In genomic region chr21:42540396-42540795, GRCh38 we compare ENCODE assay signal across 22 cellular contexts. TPM values are rescaled to one million over a fixed set of nuclear protein-coding genes. Genes with fewer than 3 reads are reported as not detected.
DNase-seq lines count a peak whose midpoint lies in the region; ATAC-seq, FAIRE-seq and TF ChIP-seq lines count a peak whose summit lies in the region.
"Had no signal": no experiment of that assay in that cellular context is flagged by ENCODE, and none has a peak within 500 bp of the region (broad histone marks: within the 10 kb centered on the region; RNA-seq: fewer than 3 reads in every experiment).

No MANE protein-coding gene starts in this region.

- no peak overlapping the region for H2BK12ac ChIP-seq in neuronal stem cell (ENCODE audit: low read length)

- peak overlapping the region; percentile 4 for H3K18ac ChIP-seq in neuronal stem cell (ENCODE audit: low read length)

- no peak overlapping the region for H3K4me3 Mint-ChIP-seq in activated CD4-positive, alpha-beta memory T cell treated with anti-CD3 and anti-CD28 coated beads for 36 hours
- H3K4me3 Mint-ChIP-seq: CD14-positive monocyte had no signal

- POLR2A ChIA-PET in K562 (lab: Yijun Ruan, JAX) = interaction anchor here (0.7 to 2.0 kb wide), 2 partner anchors 14 to 113 kb away, joined by 3 to 7 read pairs; partner anchors contain the start of gene PDE9A
- POLR2A ChIA-PET in activated CD4-positive, alpha-beta memory T cell treated with anti-CD3 and anti-CD28 coated beads for 36 hours (lab: Charles Lee) = interaction anchor here (0.6 kb wide), 1 partner anchor 145 kb away, joined by 4 read pairs; no protein-coding TSS in a partner anchor

- peak overlapping the region; percentile 17 for H2AK5ac ChIP-seq in neuronal stem cell (ENCODE audit: low read depth, low read length)

- no peak overlapping the region for H3K27ac Mint-ChIP-seq in activated CD4-positive, alpha-beta memory T cell treated with anti-CD3 and anti-CD28 coated beads for 36 hours

- no peak overlapping the region for H4K8ac ChIP-seq in neuronal stem cell (ENCODE audit: low read depth, low read length)

- H3K9me3 Mint-ChIP-seq in activated CD4-positive, alpha-beta memory T cell treated with anti-CD3 and anti-CD28 coated beads for 36 hours = no peaks in the 10 kb centered on the region

- H4K20me1 ChIP-seq in K562 (replicated peaks; ENCODE audit: control insufficient read depth, insufficient read depth, low read length) = 0 out of 2 replicates have a peak, but pooled peaks cover 3% of the 10 kb centered on the region

- H3K4me1 ChIP-seq in left ventricle myocardium inferior (peaks cover 5% of the 10 kb centered on the region), K562 (replicated peaks in 1 of 2; ENCODE audit: control insufficient read depth in 2 of 2, insufficient read depth in 2 of 2, low read length in 2 of 2) (peaks cover 27 to 32% of the 10 kb centered on the region in 2 experiments), neuronal stem cell (ENCODE audit: control insufficient read depth in 2 of 2, insufficient read depth in 1 of 2, low read depth in 1 of 2, low read length in 2 of 2) (no peaks in the 10 kb centered on the region)

- H3K36me3 Mint-ChIP-seq in activated CD4-positive, alpha-beta memory T cell treated with anti-CD3 and anti-CD28 coated beads for 36 hours = peaks cover 36% of the 10 kb centered on the region

- in situ Hi-C loops in K562 (cut with MboI) = no loop called here

- H3K9ac ChIP-seq in K562 (ENCODE audit: insufficient read depth in 1 of 2, low read depth in 2 of 2, low read length in 2 of 2) = no peak overlapping the region
- no peak overlapping the region for H3K9ac ChIP-seq in neuronal stem cell (ENCODE audit: low read depth, low read length, poor library complexity)

- H3K79me2 ChIP-seq in K562 (ENCODE audit: control insufficient read depth, insufficient read depth, low read length) = no peaks in the 10 kb centered on the region

- no peak overlapping the region for H2BK120ac ChIP-seq in neuronal stem cell (ENCODE audit: low read depth, low read length)

- 58% methylated on average over 8 of the region's 8 CpGs for WGBS in K562 (ENCODE audit: insufficient coverage, low coverage, missing lambda C conversion rate)
- WGBS in neuronal stem cell (ENCODE audit: extremely low coverage in 2 of 2, insufficient read length in 2 of 2, insufficient replicate concordance in 1 of 2), 2 donors = no CpG with 5 or more reads among the region's 8 CpGs

- H3K27me3 ChIP-seq in left ventricle myocardium inferior (ENCODE audit: low read depth) (no peaks in the 10 kb centered on the region), K562 (ENCODE audit: control insufficient read depth in 2 of 2, insufficient read depth in 2 of 2, low read length in 2 of 2) (peaks cover 20 to 35% of the 10 kb centered on the region in 2 experiments; a peak in 4 of 5 replicates), neuronal stem cell (ENCODE audit: control insufficient read depth in 3 of 3, insufficient read depth in 3 of 3, low read depth in 1 of 3, low read length in 3 of 3) (peaks cover 0 to 5% (median 0%) of the 10 kb centered on the region in 3 experiments)

- intact Hi-C loops in left cardiac atrium (cut with DNase I) (no loop called here), left ventricle myocardium inferior (cut with micrococcal nuclease) (no loop called here), K562 (cut with micrococcal nuclease) (loop anchor here (1.0 to 5.0 kb wide), 3 partner anchors 34 to 78 kb away; no protein-coding TSS in a partner anchor)
- intact Hi-C loops in activated CD4-positive, alpha-beta memory T cell treated with anti-CD3 and anti-CD28 coated beads for 36 hours (cut with micrococcal nuclease) = no loop called here

- H3K9me1 ChIP-seq in K562 (ENCODE audit: control insufficient read depth, insufficient read depth, low read length) = no peaks in the 10 kb centered on the region

- TF ChIP-seq RAD21 in K562 (CRISPR knock-in tag; conservative IDR thresholded peaks at IDR 0.05 in 1 of 2, IDR thresholded peaks at IDR 0.05 in 1 of 2) = no peak

- DNase-seq in left cardiac atrium = peak; percentile 16
- DNase-seq in left ventricle myocardium inferior = no peak
- DNase-seq in K562 (ENCODE audit: extremely low read depth in 1 of 4, low spot score in 3 of 4) = no peak
- DNase-seq in neuronal stem cell (ENCODE audit: low spot score) = no peak
- no peak for DNase-seq in activated CD4-positive, alpha-beta T cell treated with anti-CD3 and anti-CD28 coated beads for 4 hours
- DNase-seq in DMS79 treated with DMSO at 0.1 percent for 48 hours (lab: John Stamatoyannopoulos, UW) = no peak
- DNase-seq in activated CD4-positive, alpha-beta memory T cell treated with anti-CD3 and anti-CD28 coated beads for 36 hours = no peak
- DNase-seq: AML-193, GDM1, IMR-90, NCI-H1105 treated with DMSO at 0.1 percent for 48 hours, NCI-H2081, NCI-H2171, NCI-H446, NCI-H526 had no signal

- no peaks in the 10 kb centered on the region for H3K79me1 ChIP-seq in neuronal stem cell (ENCODE audit: low read depth, low read length)

- TF ChIP-seq CTCF in left ventricle myocardium inferior (IDR thresholded peaks at IDR 0.05; ENCODE audit: borderline replicate concordance) (no peak), K562 (IDR thresholded peaks at IDR 0.05 in 2 of 3, conservative IDR thresholded peaks at IDR 0.05 in 1 of 3; ENCODE audit: insufficient read depth in 2 of 3, low read depth in 1 of 3, low read length in 3 of 3) (no peak)

- no peak for TF ChIP-seq EP300 in K562 (IDR thresholded peaks at IDR 0.05; ENCODE audit: low read length)

- H3K4me2 ChIP-seq in K562 (ENCODE audit: insufficient read depth, low read length) (peak overlapping the region; percentile 23; the same call in 1 of the 2 replicates), neuronal stem cell (ENCODE audit: insufficient read depth, low read length, poor library complexity, severe bottlenecking) (no peak overlapping the region)

- no peak overlapping the region for H3K4me3 ChIP-seq in left ventricle myocardium inferior
- no peak overlapping the region for H3K4me3 ChIP-seq in K562
- no peak overlapping the region for H3K4me3 ChIP-seq in neuronal stem cell (ENCODE audit: low read length in 2 of 2)

- H4K91ac ChIP-seq in neuronal stem cell (ENCODE audit: low read depth, low read length, poor library complexity) = no peak overlapping the region

- no peak overlapping the region for H3K4ac ChIP-seq in neuronal stem cell (ENCODE audit: low read length)

- H3K27me3 Mint-ChIP-seq in activated CD4-positive, alpha-beta memory T cell treated with anti-CD3 and anti-CD28 coated beads for 36 hours = no peaks in the 10 kb centered on the region

- no peak overlapping the region for H3K27ac ChIP-seq in left ventricle myocardium inferior (replicated peaks)
- no peak overlapping the region for H3K27ac ChIP-seq in K562 (ENCODE audit: extremely low read depth, low read depth, low read length)
- no peak overlapping the region for H3K27ac ChIP-seq in neuronal stem cell (replicated peaks; ENCODE audit: low read length)

- peaks cover 4% of the 10 kb centered on the region for H3K4me1 Mint-ChIP-seq in activated CD4-positive, alpha-beta memory T cell treated with anti-CD3 and anti-CD28 coated beads for 36 hours (ENCODE audit: low read depth)
- H3K4me1 Mint-ChIP-seq: CD14-positive monocyte had no signal

- CTCF ChIA-PET in K562 (lab: Yijun Ruan, JAX; ENCODE audit: low intra/inter-chr PET ratio) = interaction anchor here (0.6 to 2.0 kb wide), 3 partner anchors 34 to 277 kb away, joined by 3 to 17 read pairs (median 8); no protein-coding TSS in a partner anchor
- CTCF ChIA-PET in activated CD4-positive, alpha-beta memory T cell treated with anti-CD3 and anti-CD28 coated beads for 36 hours (lab: Charles Lee) = interaction anchor here (1.4 kb wide), 1 partner anchor 159 kb away, joined by 3 read pairs; no protein-coding TSS in a partner anchor

- ATAC-seq in left cardiac atrium = no peak
- no peak for ATAC-seq in K562
- ATAC-seq: Right ventricle myocardium inferior had no signal

- H2AFZ ChIP-seq in K562 (ENCODE audit: low read depth, low read length) (peak overlapping the region; percentile 23; the same call in 1 of the 2 replicates), neuronal stem cell (ENCODE audit: low read length) (no peak overlapping the region)

- H3K23ac ChIP-seq in neuronal stem cell (ENCODE audit: low read depth, low read length, poor library complexity) = no peak overlapping the region

- TF ChIP-seq POLR2A in K562 (conservative IDR thresholded peaks at IDR 0.05) = no peak

- peaks cover 27% of the 10 kb centered on the region for H3K36me3 ChIP-seq in left ventricle myocardium inferior
- H3K36me3 ChIP-seq in K562 (ENCODE audit: control insufficient read depth, insufficient read depth, low read length) = no peaks in the 10 kb centered on the region
- H3K36me3 ChIP-seq in neuronal stem cell (replicated peaks in 1 of 2; ENCODE audit: control insufficient read depth in 2 of 2, insufficient read depth in 2 of 2, low read length in 2 of 2) = no peaks in the 10 kb centered on the region

- no peaks in the 10 kb centered on the region for H3K9me3 ChIP-seq in left ventricle myocardium inferior (replicated peaks)
- no peaks in the 10 kb centered on the region for H3K9me3 ChIP-seq in K562 (replicated peaks; ENCODE audit: control insufficient read depth, insufficient read depth, low read depth, low read length)
- no peaks in the 10 kb centered on the region for H3K9me3 ChIP-seq in neuronal stem cell (replicated peaks in 1 of 2; ENCODE audit: control insufficient read depth in 2 of 2, insufficient read depth in 1 of 2, low read depth in 1 of 2, low read length in 2 of 2)

- H2BK15ac ChIP-seq in neuronal stem cell (ENCODE audit: low read length) = no peak overlapping the region

- H2BK5ac ChIP-seq in neuronal stem cell (ENCODE audit: low read length) = no peak overlapping the region

- FAIRE-seq in K562 (lab: Jason Lieb, UNC) = no peak
- FAIRE-seq: HTR-8/SVneo, RCC 7860 had no signal

- H3K14ac ChIP-seq in neuronal stem cell (ENCODE audit: low read length) = no peak overlapping the region

- no TSS peak for BruUV-seq in K562 (replicated peaks; lab: Mats Ljungman, UMichigan)

RNA-seq across cellular contexts. Expression of gene SLC37A1, which starts 26.7 kb away (rescaled TPM):
- total RNA-seq in left cardiac atrium = 1 to 10 TPM; 1.9 to 3.7 TPM
- 3.8 TPM for total RNA-seq in left ventricle myocardium inferior
- total RNA-seq in K562 (2011; cell fraction: chromatin; rRNA removed; ENCODE audit: low replicate concordance) = 4.6 and 9.1 TPM in 2 replicates
- 5.5 and 5.9 TPM in 2 replicates for total RNA-seq in K562 (2011; cell fraction: nucleolus; rRNA removed)
- total RNA-seq in K562 (2011; cell fraction: nucleoplasm; rRNA removed) = 5.6 and 6.5 TPM in 2 replicates
- total RNA-seq in K562 (2014; rRNA removed) = 0.33 and 1.4 TPM in 2 replicates
- 0.10 and 0.15 TPM in 2 replicates for total RNA-seq in K562 (2014; rRNA removed; fragmentation: Illumina TruSeq; extraction: Trizol)
- total RNA-seq in K562 (2015; rRNA removed; fragmentation: Illumina TruSeq; extraction: Trizol) = 0.40 and 0.79 TPM in 2 replicates
- 0.40 and 0.60 TPM in 2 replicates for total RNA-seq in K562 (2021)
- 3.4 and 4.5 TPM in 2 replicates for polyA plus RNA-seq in K562 (2011; rRNA removed)
- polyA plus RNA-seq in K562 (2011; cell fraction: cytosol; rRNA removed) = 2.8 and 3.2 TPM in 2 replicates
- 10.8 and 11.2 TPM in 2 replicates for polyA plus RNA-seq in K562 (2011; cell fraction: nucleus; rRNA removed)
- 0.43 and 1.8 TPM in 2 replicates for polyA plus RNA-seq in K562 (2012)
- 0.45 and 0.65 TPM in 2 replicates for polyA plus RNA-seq in K562 (2014; fragmentation: Illumina TruSeq; extraction: Trizol)
- polyA plus RNA-seq in K562 (2014; fragmentation: Nextera tagmentation; extraction: Ambion mirVana) = under 1 TPM; 0.06 to 0.20 TPM
- 0.09 and 0.24 TPM in 2 replicates for polyA plus RNA-seq in K562 (2014; rRNA removed)
- polyA minus RNA-seq in K562 (2011; rRNA and poly(A)+ RNA removed) = 3.8 and 6.7 TPM in 2 replicates
- polyA minus RNA-seq in K562 (2011; cell fraction: cytosol; rRNA and poly(A)+ RNA removed) = 2.5 and 2.6 TPM in 2 replicates
- polyA minus RNA-seq in K562 (2011; cell fraction: nucleus; rRNA and poly(A)+ RNA removed) = 8.3 and 11.8 TPM in 2 replicates
- polyA plus RNA-seq in neuronal stem cell (2013, experiment 1 of 2) = 9.1 TPM
- 8.5 TPM for polyA plus RNA-seq in neuronal stem cell (2013, experiment 2 of 2)
- total RNA-seq in activated CD4-positive, alpha-beta memory T cell treated with anti-CD3 and anti-CD28 coated beads for 36 hours = 10 to 100 TPM; 21.1 to 21.2 TPM

RNA-seq across cellular contexts. Expression of gene RSPH1, which starts 44.4 kb away (rescaled TPM):
- total RNA-seq in left cardiac atrium (not detected), left ventricle myocardium inferior (not detected), K562 (2014; rRNA removed) (not detected in 2 replicates), K562 (2014; rRNA removed; fragmentation: Illumina TruSeq; extraction: Trizol) (not detected in 2 replicates), K562 (2015; rRNA removed; fragmentation: Illumina TruSeq; extraction: Trizol) (not detected in 2 replicates), K562 (2021) (not detected in 2 replicates)
- total RNA-seq in K562 (2011; cell fraction: chromatin; rRNA removed; ENCODE audit: low replicate concordance) = 0.16 TPM in 1 of 2 replicates, not detected in the other
- total RNA-seq in K562 (2011; cell fraction: nucleolus; rRNA removed) = not detected in 2 replicates
- total RNA-seq in K562 (2011; cell fraction: nucleoplasm; rRNA removed) = 0.15 TPM in 1 of 2 replicates, not detected in the other
- polyA plus RNA-seq in K562 (2011; rRNA removed) (0.17 TPM in 1 of 2 replicates, not detected in the other), K562 (2014; fragmentation: Illumina TruSeq; extraction: Trizol) (not detected in 2 replicates), K562 (2014; fragmentation: Nextera tagmentation; extraction: Ambion mirVana) (not detected), K562 (2014; rRNA removed) (not detected in 2 replicates)
- polyA plus RNA-seq in K562 (2011; cell fraction: cytosol; rRNA removed) = 0.01 TPM in 1 of 2 replicates, not detected in the other
- polyA plus RNA-seq in K562 (2011; cell fraction: nucleus; rRNA removed) = 0.07 TPM in 1 of 2 replicates, not detected in the other
- polyA plus RNA-seq in K562 (2012) = 0.18 TPM in 1 of 2 replicates, not detected in the other
- 0.07 TPM in 1 of 2 replicates, not detected in the other for polyA minus RNA-seq in K562 (2011; rRNA and poly(A)+ RNA removed)
- not detected in 2 replicates for polyA minus RNA-seq in K562 (2011; cell fraction: cytosol; rRNA and poly(A)+ RNA removed)
- polyA minus RNA-seq in K562 (2011; cell fraction: nucleus; rRNA and poly(A)+ RNA removed) = not detected in 2 replicates
- polyA plus RNA-seq in neuronal stem cell (2013, experiment 1 of 2) = 0.82 TPM
- polyA plus RNA-seq in neuronal stem cell (2013, experiment 2 of 2) = 0.89 TPM
- total RNA-seq in activated CD4-positive, alpha-beta memory T cell treated with anti-CD3 and anti-CD28 coated beads for 36 hours = under 1 TPM; 0.38 to 0.53 TPM
- total RNA-seq: A172, H4, IMR-90, Right ventricle myocardium inferior had no signal
- polyA plus RNA-seq: AG04450, CD14-positive monocyte, IMR-90 had no signal
